In the genomic region with DNA sequence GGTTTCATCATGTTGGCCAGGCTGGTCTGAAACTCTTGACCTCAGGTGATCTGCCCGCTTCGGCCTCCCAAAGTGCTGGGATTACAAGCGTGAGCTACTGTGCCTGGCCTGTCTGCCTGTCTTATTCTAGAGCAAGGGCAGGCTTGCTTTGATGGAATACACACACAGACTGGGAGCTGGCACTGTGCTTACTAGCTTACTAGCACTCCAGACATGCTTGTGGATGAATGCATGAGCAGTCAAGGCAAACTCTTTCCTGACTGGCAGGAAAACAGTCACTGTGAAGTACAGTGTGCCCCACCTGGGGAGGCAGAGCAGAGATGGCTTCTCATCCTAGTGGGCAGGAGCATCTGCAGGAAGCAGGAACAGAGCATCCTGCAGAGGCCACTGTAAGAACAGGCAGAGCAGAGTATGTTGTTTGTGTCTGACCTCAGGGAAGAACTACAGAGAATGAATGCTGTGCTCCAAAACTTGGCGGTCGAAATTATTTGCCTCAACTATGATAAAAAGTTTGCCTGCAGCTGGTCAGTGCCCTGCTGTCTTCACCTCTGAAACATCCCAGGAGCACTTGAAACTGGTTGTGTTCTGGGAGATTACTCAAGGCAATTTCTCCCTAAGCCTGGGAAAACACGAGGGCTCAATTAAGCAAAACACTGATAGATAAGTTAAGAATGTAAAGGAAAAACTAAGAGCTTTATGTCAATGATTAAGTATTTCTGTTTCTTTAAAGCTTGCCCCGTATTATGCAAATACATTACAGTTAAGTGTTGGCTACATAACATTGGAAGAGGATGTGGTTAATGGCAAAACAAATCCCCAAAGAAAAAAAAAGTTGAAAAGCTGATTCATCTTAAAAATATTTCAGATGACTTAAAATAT, we compare ENCODE assay signal across 8 cellular contexts.
DNase-seq lines count a peak whose midpoint lies in the region; ATAC-seq and TF ChIP-seq lines count a peak whose summit lies in the region.
"Had no signal": no experiment of that assay in that cellular context is flagged by ENCODE, and none has a peak within 500 bp of the region (broad histone marks: within the 10 kb centered on the region; RNA-seq: fewer than 3 reads in every experiment).

No MANE protein-coding gene starts in this region.

- no peak overlapping the region for H2BK5ac ChIP-seq in H9 (ENCODE audit: insufficient read length, low read length)

- no peak overlapping the region for H3K23ac ChIP-seq in H9 (ENCODE audit: insufficient read length, low read depth, low read length)

- ATAC-seq in heart left ventricle (peak; percentile 76 to 89 (median 83)), GM18870 (IDR thresholded peaks at IDR 0.05; ENCODE audit: unreplicated experiment) (no peak)

- H3K79me2 ChIP-seq in H9 (ENCODE audit: insufficient read depth, low read length): no peaks in the 10 kb centered on the region

- H3K23me2 ChIP-seq in H9 (ENCODE audit: insufficient read length, low read depth, low read length, poor library complexity, severe bottlenecking): no peaks in the 10 kb centered on the region

- H2BK20ac ChIP-seq in H9 (ENCODE audit: low read depth, low read length, poor library complexity, severe bottlenecking): no peak overlapping the region

- no peak overlapping the region for H2BK120ac ChIP-seq in H9 (ENCODE audit: low read depth, low read length, poor library complexity, severe bottlenecking)

- TF ChIP-seq POLR2A in heart left ventricle (IDR thresholded peaks at IDR 0.05): no peak

- no peak overlapping the region for H2AFZ ChIP-seq in H9 (ENCODE audit: low read length)

- H3K14ac ChIP-seq in H9 (ENCODE audit: insufficient read depth, low read length): peak overlapping the region; percentile 8; the same call in 1 of the 2 replicates

- no peak overlapping the region for H2BK15ac ChIP-seq in H9 (ENCODE audit: low read depth, low read length)

- no peak overlapping the region for H3K4me2 ChIP-seq in H9 (ENCODE audit: insufficient read depth, insufficient read length, low read length)

- no peak overlapping the region for H3T11ph ChIP-seq in H9 (ENCODE audit: low read length)

- no peak overlapping the region for H3K56ac ChIP-seq in H9 (ENCODE audit: insufficient read length, low read depth, low read length)

- no peak overlapping the region for H4K8ac ChIP-seq in H9 (replicated peaks; ENCODE audit: insufficient read length, low read depth, low read length)

- H3K9ac ChIP-seq in H9 (ENCODE audit: extremely low read depth, insufficient read length, low read length): no peak overlapping the region
- no peak overlapping the region for H3K9ac ChIP-seq in SK-N-MC (ENCODE audit: insufficient read length)
- H3K9ac ChIP-seq in stomach smooth muscle (ENCODE audit: low read length in 2 of 2): no peak overlapping the region

- H4K5ac ChIP-seq in H9 (ENCODE audit: insufficient read length, low read depth, low read length): no peak overlapping the region

- no CpG with 5 or more reads among the region's 7 CpGs for WGBS in H9 (ENCODE audit: extremely low coverage, insufficient read length, low lambda C conversion rate)
- 39 to 49% (median 41%) methylated on average over 7 of the region's 7 CpGs for WGBS in heart left ventricle, 4 donors

- H3K36me3 ChIP-seq in SK-N-MC (ENCODE audit: insufficient read depth, low read length) (no peaks in the 10 kb centered on the region), heart left ventricle (no peaks in the 10 kb centered on the region), stomach smooth muscle (ENCODE audit: control insufficient read depth in 2 of 2, insufficient read depth in 2 of 2, low read length in 2 of 2) (no peaks in the 10 kb centered on the region)

- no peaks in the 10 kb centered on the region for H4K20me1 ChIP-seq in H9 (ENCODE audit: control insufficient read depth, insufficient read depth, insufficient read length)

- H3K27me3 ChIP-seq in H9 (ENCODE audit: insufficient read depth, low read length): no peaks in the 10 kb centered on the region
- no peaks in the 10 kb centered on the region for H3K27me3 ChIP-seq in heart left ventricle
- H3K27me3 ChIP-seq in stomach smooth muscle (ENCODE audit: control insufficient read depth in 1 of 2, insufficient read depth in 2 of 2, low read length in 2 of 2): no peaks in the 10 kb centered on the region

- no peak overlapping the region for H4K91ac ChIP-seq in H9 (ENCODE audit: insufficient read length, low read depth, low read length)

- H3K27me3 Mint-ChIP-seq in H9 (ENCODE audit: low read depth): no peaks in the 10 kb centered on the region; the same call in none of the 2 replicates

- H3K9me3 Mint-ChIP-seq in H9: no peaks in the 10 kb centered on the region
- H3K9me3 Mint-ChIP-seq: activated T-helper 1 cell treated with anti-CD3 and anti-CD28 coated beads, Interleukin-12 subunit alpha, Interleukin-12 subunit beta, Interleukin-2, Interleukin-4 antibody, amounts not matched to agents 30 ng/mL and 10 ng/mL and 1 ng/mL, durations not matched to agents 14 hours and 24 hours and 36 hours had no signal

- peak; percentile 32; the same call in 2 of the 3 replicates for TF ChIP-seq CTCF in H9 (conservative IDR thresholded peaks at IDR 0.05)
- peak in 9 of 12 donors; percentile 24 to 64 (median 45) for TF ChIP-seq CTCF in heart left ventricle (IDR thresholded peaks at IDR 0.05)

- H3K27ac ChIP-seq in H9 (ENCODE audit: insufficient read length, low read depth, low read length): no peak overlapping the region
- peak overlapping the region; percentile 66 for H3K27ac ChIP-seq in SK-N-MC
- peak overlapping the region; percentile 49 to 86 (median 66) for H3K27ac ChIP-seq in heart left ventricle
- H3K27ac ChIP-seq in stomach smooth muscle (ENCODE audit: low read length): peak overlapping the region; percentile 64

- H3K9me3 ChIP-seq in H9 (ENCODE audit: control insufficient read depth, low read depth, low read length) (no peaks in the 10 kb centered on the region), SK-N-MC (ENCODE audit: low read depth, low read length) (no peaks in the 10 kb centered on the region), heart left ventricle (no peaks in the 10 kb centered on the region), stomach smooth muscle (ENCODE audit: control insufficient read depth in 2 of 2, low read length in 2 of 2) (no peaks in the 10 kb centered on the region)

- no peak overlapping the region; a peak in 1 of 7 replicates for H3K27ac Mint-ChIP-seq in H9
- H3K27ac Mint-ChIP-seq: activated T-helper 1 cell treated with anti-CD3 and anti-CD28 coated beads, Interleukin-12 subunit alpha, Interleukin-12 subunit beta, Interleukin-2, Interleukin-4 antibody, amounts not matched to agents 30 ng/mL and 10 ng/mL and 1 ng/mL, durations not matched to agents 14 hours and 24 hours and 36 hours had no signal

- H3K4me3 ChIP-seq in SK-N-MC: peak overlapping the region; percentile 22
- H3K4me3 ChIP-seq in heart left ventricle: no peak overlapping the region
- no peak overlapping the region for H3K4me3 ChIP-seq in stomach smooth muscle (ENCODE audit: low read length in 2 of 2)

- no peak overlapping the region for H2BK12ac ChIP-seq in H9 (ENCODE audit: insufficient read length, low read depth, low read length)

- intact Hi-C loops in heart left ventricle (cut with DNase I): loop anchor here in 3 of 10 donors (5.0 to 10.0 kb wide), 3 partner anchors 429 to 506 kb away; no protein-coding TSS in a partner anchor

- DNase-seq in H9: no peak
- DNase-seq in SK-N-MC (ENCODE audit: low read depth, low spot score): peak; percentile 22
- peak in 4 of 5 donors; percentile 34 to 60 (median 38) for DNase-seq in heart left ventricle
- no peak for DNase-seq in inferior parietal cortex (ENCODE audit: extremely low spot score)
- DNase-seq in effector CD4-positive, alpha-beta T cell: no peak

- no peak overlapping the region for H3K18ac ChIP-seq in H9 (ENCODE audit: insufficient read length, low read depth, low read length)

- no peak overlapping the region for H3K4me3 Mint-ChIP-seq in H9
- H3K4me3 Mint-ChIP-seq: activated T-helper 1 cell treated with anti-CD3 and anti-CD28 coated beads, Interleukin-12 subunit alpha, Interleukin-12 subunit beta, Interleukin-2, Interleukin-4 antibody, amounts not matched to agents 30 ng/mL and 10 ng/mL and 1 ng/mL, durations not matched to agents 14 hours and 24 hours and 36 hours had no signal

- H3K4me1 Mint-ChIP-seq in H9: peaks cover 0 to 9% of the 10 kb centered on the region in 2 experiments; a peak in 2 of 4 replicates

- H3K36me3 Mint-ChIP-seq in H9 (ENCODE audit: insufficient read depth in 1 of 3, low read depth in 3 of 3): no peaks in the 10 kb centered on the region

- no peaks in the 10 kb centered on the region for H3K4me1 ChIP-seq in H9 (ENCODE audit: insufficient read depth, low read length)
- peaks cover 0 to 50% (median 31%) of the 10 kb centered on the region in 12 donors for H3K4me1 ChIP-seq in heart left ventricle
- peaks cover 26% of the 10 kb centered on the region for H3K4me1 ChIP-seq in stomach smooth muscle (ENCODE audit: control insufficient read depth, insufficient read depth, low read length)

- no peak overlapping the region for H2AK5ac ChIP-seq in H9 (ENCODE audit: insufficient read length, low read length)

- H3K4ac ChIP-seq in H9 (ENCODE audit: low read depth, low read length): no peak overlapping the region

- H3K79me1 ChIP-seq in H9 (ENCODE audit: insufficient read depth, low read depth, low read length, poor library complexity, severe bottlenecking): no peaks in the 10 kb centered on the region

Comparison
In these comparisons a context has a peak if more than half of its experiments do, and no peak if none do; other contexts are left out.
1. DNase-seq: peak in SK-N-MC (single experiment) and heart left ventricle (4 of 5); none in H9 (single experiment), inferior parietal cortex (single experiment) and effector CD4-positive, alpha-beta T cell (single experiment).